Comparison of ENCODE assay signal across 8 cellular contexts in genomic region chr11:32173435-32173834, GRCh38.
DNase-seq lines count a peak whose midpoint lies in the region; ATAC-seq, FAIRE-seq and TF ChIP-seq lines count a peak whose summit lies in the region.

No MANE protein-coding gene starts in this region.

- CTCF ChIA-PET in IMR-90 (lab: Yijun Ruan, JAX) (interaction anchor here (0.7 to 3.1 kb wide), 2 partner anchors 121 to 122 kb away, joined by 3 to 16 read pairs; no protein-coding TSS in a partner anchor), endothelial cell of umbilical vein (lab: Charles Lee) (interaction anchor here (0.7 to 10.8 kb wide), 5 partner anchors 70 to 776 kb away, joined by 3 to 249 read pairs (median 4); no protein-coding TSS in a partner anchor)

- BruUV-seq in IMR-90 (replicated peaks; lab: Mats Ljungman, UMichigan) (no TSS peak), endothelial cell of umbilical vein (replicated peaks; lab: Mats Ljungman, UMichigan) (no TSS peak)

- FAIRE-seq in endothelial cell of umbilical vein (lab: Jason Lieb, UNC) = peak; percentile 83

- H3K27me3 ChIP-seq in IMR-90 (ENCODE audit: control insufficient read depth, insufficient read depth, low read length) (peaks cover 19% of the 10 kb centered on the region), endothelial cell of umbilical vein (ENCODE audit: control insufficient read depth in 2 of 2, insufficient read depth in 2 of 2, low read length in 2 of 2) (peaks cover 17 to 22% of the 10 kb centered on the region in 2 experiments), mesenchymal stem cell (ENCODE audit: control insufficient read depth in 1 of 2, insufficient read depth in 1 of 2, low read length in 2 of 2) (peaks cover 14 to 23% of the 10 kb centered on the region in 2 experiments), thoracic aorta (replicated peaks; ENCODE audit: insufficient read depth) (no peaks in the 10 kb centered on the region)

- H2AK9ac ChIP-seq in IMR-90 (replicated peaks; ENCODE audit: low read depth, low read length, poor library complexity) = peak overlapping the region; percentile 79

- H3K79me1 ChIP-seq in IMR-90 (ENCODE audit: low read depth in 1 of 2, low read length in 2 of 2) = no peaks in the 10 kb centered on the region
- H3K79me1 ChIP-seq in mesenchymal stem cell (replicated peaks; ENCODE audit: low read length, poor library complexity, severe bottlenecking) = no peaks in the 10 kb centered on the region

- peak; percentile 36 for ATAC-seq in GM18520 (IDR thresholded peaks at IDR 0.05; ENCODE audit: unreplicated experiment)
- ATAC-seq in IMR-90 (ENCODE audit: low read depth) = peak; percentile 93
- peak; percentile 56 for ATAC-seq in thoracic aorta (ENCODE audit: insufficient number of reproducible peaks, low FRiP score, low read depth)

- H3K18ac ChIP-seq in IMR-90 (ENCODE audit: low read depth, low read length) (no peak overlapping the region), mesenchymal stem cell (ENCODE audit: low read depth in 1 of 2, low read length in 2 of 2) (no peak overlapping the region)

- H3K23ac ChIP-seq in IMR-90 (ENCODE audit: low read depth, low read length) (no peak overlapping the region), mesenchymal stem cell (ENCODE audit: low read length in 2 of 2) (no peak overlapping the region)

- H2BK120ac ChIP-seq in IMR-90 (ENCODE audit: low read depth, low read length) (no peak overlapping the region; the same call in 1 of the 2 replicates), mesenchymal stem cell (ENCODE audit: low read depth, low read length) (no peak overlapping the region)

- H3K14ac ChIP-seq in IMR-90 (replicated peaks; ENCODE audit: low read depth, low read length) (no peak overlapping the region), mesenchymal stem cell (ENCODE audit: low read length in 2 of 2) (no peak overlapping the region)

- TF ChIP-seq RAD21 in IMR-90 (IDR thresholded peaks at IDR 0.05; ENCODE audit: low read length) = peak; percentile 96

- H3K36me3 ChIP-seq in IMR-90 (ENCODE audit: control insufficient read depth, insufficient read depth, low read length) = no peaks in the 10 kb centered on the region
- no peaks in the 10 kb centered on the region for H3K36me3 ChIP-seq in endothelial cell of umbilical vein (ENCODE audit: control insufficient read depth in 2 of 2, extremely low read depth in 1 of 2, insufficient read depth in 2 of 2, low read length in 2 of 2)
- no peaks in the 10 kb centered on the region for H3K36me3 ChIP-seq in mesenchymal stem cell (ENCODE audit: control insufficient read depth in 1 of 2, insufficient read depth in 2 of 2, low read depth in 1 of 2, low read length in 2 of 2)
- H3K36me3 ChIP-seq in thoracic aorta = no peaks in the 10 kb centered on the region

- H3K4ac ChIP-seq in IMR-90 (ENCODE audit: low read depth, low read length) = no peak overlapping the region
- no peak overlapping the region for H3K4ac ChIP-seq in mesenchymal stem cell (ENCODE audit: low read depth in 1 of 2, low read length in 2 of 2)

- H3K27ac ChIP-seq in IMR-90 (ENCODE audit: insufficient read depth, low read length) (no peak overlapping the region), endothelial cell of umbilical vein (ENCODE audit: insufficient read depth, low read depth, low read length) (no peak overlapping the region), mesenchymal stem cell (ENCODE audit: low read length, poor library complexity, severe bottlenecking) (no peak overlapping the region), thoracic aorta (no peak overlapping the region)

- no peak overlapping the region for H3K9ac ChIP-seq in IMR-90 (ENCODE audit: low read depth, low read length)
- no peak overlapping the region for H3K9ac ChIP-seq in endothelial cell of umbilical vein (replicated peaks; ENCODE audit: extremely low read depth, insufficient read depth, low read length)
- H3K9ac ChIP-seq in mesenchymal stem cell (ENCODE audit: low read length) = peak overlapping the region; percentile 61

- H2AK5ac ChIP-seq in IMR-90 (ENCODE audit: low read depth, low read length) (no peak overlapping the region), mesenchymal stem cell (ENCODE audit: low read length, severe bottlenecking) (no peak overlapping the region)

- H2BK5ac ChIP-seq in IMR-90 (ENCODE audit: low read depth, low read length, poor library complexity, severe bottlenecking) (no peak overlapping the region), mesenchymal stem cell (ENCODE audit: low read depth, low read length, poor library complexity, severe bottlenecking) (no peak overlapping the region)

- peak overlapping the region; percentile 33; the same call in 1 of the 2 replicates for H2BK20ac ChIP-seq in IMR-90 (ENCODE audit: low read depth, low read length)

- no peak overlapping the region for H2BK12ac ChIP-seq in mesenchymal stem cell (ENCODE audit: low read length in 2 of 2)

- no peaks in the 10 kb centered on the region for H3K4me1 ChIP-seq in IMR-90 (ENCODE audit: control insufficient read depth, insufficient read depth, low read length)
- H3K4me1 ChIP-seq in endothelial cell of umbilical vein (ENCODE audit: control insufficient read depth, extremely low read depth, insufficient read depth, low read length) = no peaks in the 10 kb centered on the region
- H3K4me1 ChIP-seq in mesenchymal stem cell (ENCODE audit: control insufficient read depth, insufficient read depth, low read depth, low read length) = no peaks in the 10 kb centered on the region
- H3K4me1 ChIP-seq in thoracic aorta (ENCODE audit: control insufficient read depth in 1 of 2, low read depth in 2 of 2) = no peaks in the 10 kb centered on the region

- H3K9me1 ChIP-seq in IMR-90 (ENCODE audit: insufficient read depth, low read length) = 0 out of 2 replicates have a peak, but pooled peaks cover 2% of the 10 kb centered on the region
- no peaks in the 10 kb centered on the region for H3K9me1 ChIP-seq in endothelial cell of umbilical vein (replicated peaks; ENCODE audit: control insufficient read depth, extremely low read depth, insufficient read depth, low read length)

- WGBS in IMR-90 (ENCODE audit: extremely low coverage in 2 of 2, insufficient read length in 1 of 2), 2 experiments = no CpG with 5 or more reads among the region's 4 CpGs
- WGBS in mesenchymal stem cell = 3% methylated on average over 4 of the region's 4 CpGs

- H3K4me3 ChIP-seq in IMR-90 (ENCODE audit: insufficient read depth, low read depth, low read length) (no peak overlapping the region), endothelial cell of umbilical vein (replicated peaks in 1 of 3; ENCODE audit: insufficient read depth in 1 of 3, low read depth in 1 of 3, low read length in 3 of 3) (no peak overlapping the region), mesenchymal stem cell (ENCODE audit: insufficient read depth in 1 of 2, low read depth in 1 of 2, low read length in 2 of 2) (peak overlapping the region in 1 of 2 experiments; percentile 73), thoracic aorta (peak overlapping the region; percentile 64)

- intact Hi-C loops in IMR-90 (cut with micrococcal nuclease) = loop anchor here (1.0 to 10.0 kb wide), 4 partner anchors 83 to 686 kb away; partner anchors contain the start of gene RCN1
- intact Hi-C loops in endothelial cell of umbilical vein (cut with micrococcal nuclease) = loop anchor here (1.0 to 10.0 kb wide), 2 partner anchors 121 to 1069 kb away; no protein-coding TSS in a partner anchor

- in situ Hi-C loops in IMR-90 (cut with MboI; ENCODE audit: low sequenced_read_pairs) (loop anchor here (5.0 to 25.0 kb wide), 2 partner anchors 121 to 936 kb away; no protein-coding TSS in a partner anchor), SK-MEL-5 (cut with HindIII; ENCODE audit: low pct_unique_long_range_greater_than_20kb, low sequenced_read_pairs) (no loop called here)

- no peak overlapping the region for H4K91ac ChIP-seq in IMR-90 (ENCODE audit: insufficient read depth, low read depth, low read length)
- no peak overlapping the region for H4K91ac ChIP-seq in mesenchymal stem cell (ENCODE audit: low read length)

- H4K8ac ChIP-seq in IMR-90 (ENCODE audit: low read depth in 2 of 2, low read length in 2 of 2) (no peak overlapping the region), mesenchymal stem cell (ENCODE audit: low read length) (no peak overlapping the region)

- H2AFZ ChIP-seq in IMR-90 (replicated peaks; ENCODE audit: low read length, poor library complexity) (peak overlapping the region; percentile 60), endothelial cell of umbilical vein (ENCODE audit: low read depth, low read length) (no peak overlapping the region), mesenchymal stem cell (ENCODE audit: low read depth, low read length) (no peak overlapping the region)

- H3K79me2 ChIP-seq in endothelial cell of umbilical vein (ENCODE audit: control insufficient read depth, insufficient read depth, low read length) = no peaks in the 10 kb centered on the region

- POLR2A ChIA-PET in IMR-90 (lab: Charles Lee; ENCODE audit: unreplicated experiment) (no interaction called here), endothelial cell of umbilical vein (lab: Charles Lee) (no interaction called here)

- dilution Hi-C loops in IMR-90 (cut with HindIII; ENCODE audit: low sequenced_read_pairs, unreplicated experiment) (loop anchor here (25.0 kb wide), 1 partner anchor 111 kb away; no protein-coding TSS in a partner anchor), endothelial cell of umbilical vein (cut with MboI; ENCODE audit: extremely low pct_ligation_motif_present, low sequenced_read_pairs) (loop anchor here (25.0 kb wide), 1 partner anchor 136 kb away; no protein-coding TSS in a partner anchor)

- H4K20me1 ChIP-seq in IMR-90 (ENCODE audit: insufficient read depth, low read length) (no peaks in the 10 kb centered on the region), endothelial cell of umbilical vein (replicated peaks; ENCODE audit: control insufficient read depth, extremely low read depth, insufficient read depth, low read length) (no peaks in the 10 kb centered on the region)

- TF ChIP-seq POLR2A in IMR-90 (IDR thresholded peaks at IDR 0.05; ENCODE audit: low read depth, low read length) = 0 out of 2 replicates have a peak, but pooled peaks have one; percentile 25
- TF ChIP-seq POLR2A in endothelial cell of umbilical vein (IDR thresholded peaks at IDR 0.05; ENCODE audit: low read depth, low read length) = no peak

- no peak overlapping the region for H4K5ac ChIP-seq in IMR-90 (ENCODE audit: low read depth, low read length)

- no peak overlapping the region for H3K56ac ChIP-seq in IMR-90 (ENCODE audit: extremely low read depth, insufficient read depth, low read length)

- H2BK15ac ChIP-seq in IMR-90 (ENCODE audit: low read depth, low read length) = no peak overlapping the region
- H2BK15ac ChIP-seq in mesenchymal stem cell (ENCODE audit: low read depth, poor library complexity, severe bottlenecking) = no peak overlapping the region

- peak; percentile 87 for DNase-seq in AG20443 (ENCODE audit: low spot score)
- DNase-seq in IMR-90 = peak; percentile 68
- DNase-seq in SK-MEL-5 (ENCODE audit: low read depth, low spot score) = peak; percentile 70
- peak; percentile 55 for DNase-seq in endothelial cell of umbilical vein (ENCODE audit: low read depth, low spot score)
- DNase-seq in mesenchymal stem cell = peak; percentile 60
- no peak for DNase-seq in thoracic aorta (ENCODE audit: low spot score)
- DNase-seq in NOMO-1 treated with DMSO at 0.1 percent for 48 hours (lab: John Stamatoyannopoulos, UW; ENCODE audit: unreplicated experiment) = no peak

- no peaks in the 10 kb centered on the region for H3K9me3 ChIP-seq in IMR-90 (ENCODE audit: control insufficient read depth, insufficient read depth, low read length)
- no peaks in the 10 kb centered on the region for H3K9me3 ChIP-seq in endothelial cell of umbilical vein (replicated peaks; ENCODE audit: control insufficient read depth, insufficient read depth, low read length)
- no peaks in the 10 kb centered on the region for H3K9me3 ChIP-seq in mesenchymal stem cell (ENCODE audit: control insufficient read depth, low read length)
- H3K9me3 ChIP-seq in thoracic aorta = no peaks in the 10 kb centered on the region

- H3K4me2 ChIP-seq in IMR-90 (ENCODE audit: low read depth, low read length) = peak overlapping the region; percentile 8; the same call in 1 of the 2 replicates
- H3K4me2 ChIP-seq in endothelial cell of umbilical vein (ENCODE audit: insufficient read depth, low read length) = no peak overlapping the region
- H3K4me2 ChIP-seq in mesenchymal stem cell (ENCODE audit: low read length, poor library complexity, severe bottlenecking) = peak overlapping the region; percentile 22

- TF ChIP-seq CTCF in IMR-90 (conservative IDR thresholded peaks at IDR 0.05; ENCODE audit: low read depth, low read length) (peak; percentile 91), endothelial cell of umbilical vein (IDR thresholded peaks at IDR 0.05; ENCODE audit: extremely low read depth in 1 of 2, insufficient read depth in 1 of 2, low read depth in 1 of 2, low read length in 2 of 2) (peak; percentile 66 to 71), thoracic aorta (IDR thresholded peaks at IDR 0.05) (peak; percentile 47)

Comparison
In these comparisons a context has a peak if more than half of its experiments do, and no peak if none do; other contexts are left out.
1. DNase-seq: peak in AG20443 (single experiment), IMR-90 (single experiment), SK-MEL-5 (single experiment), endothelial cell of umbilical vein (single experiment) and mesenchymal stem cell (single experiment); none in thoracic aorta (single experiment) and NOMO-1 treated with DMSO at 0.1 percent for 48 hours (single experiment).
2. ATAC-seq: peak in every context shown above with its lines; median percentile 93 in IMR-90; 56 in thoracic aorta; 36 in GM18520.
3. Peak in every context shown above with its lines, with median percentiles within 50 percentile points of each other: CTCF ChIP-seq.